Comparison of ENCODE assay signal across 8 cellular contexts in the genomic region with DNA sequence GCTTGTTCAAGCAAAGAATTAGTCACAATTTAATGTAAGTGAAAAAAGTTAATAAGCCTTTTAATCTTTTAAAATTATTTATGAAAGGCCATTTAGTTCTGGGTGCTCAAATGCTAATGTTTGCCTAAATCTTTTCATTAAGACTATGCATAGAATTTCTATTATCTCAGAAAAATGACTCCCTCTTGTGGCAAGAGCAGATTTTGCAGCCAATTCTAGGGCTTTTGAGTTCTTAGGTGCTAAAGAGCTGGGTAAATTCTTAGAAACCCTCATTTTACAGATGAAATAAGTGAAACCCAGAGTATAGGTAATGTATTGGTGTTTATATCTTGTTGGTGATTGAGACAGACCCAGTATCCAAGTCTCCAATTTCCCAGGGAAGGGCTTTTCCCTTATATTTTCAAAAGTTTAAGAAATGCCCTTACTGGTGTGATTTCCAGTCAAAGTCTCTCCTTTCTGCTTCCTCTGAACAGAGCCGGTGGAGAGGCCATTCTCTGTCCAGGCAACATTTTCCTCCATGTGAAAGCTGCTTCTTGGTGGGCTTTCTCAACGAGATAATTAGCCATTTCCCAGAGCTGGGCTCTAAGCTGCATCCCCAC. TPM values are rescaled to one million over a fixed set of nuclear protein-coding genes. Genes with fewer than 3 reads are reported as not detected.
DNase-seq lines count a peak whose midpoint lies in the region; ATAC-seq and TF ChIP-seq lines count a peak whose summit lies in the region.

No MANE protein-coding gene starts in this region.

- no peaks in the 10 kb centered on the region for H3K9me3 Mint-ChIP-seq in activated CD4-positive, alpha-beta memory T cell treated with anti-CD3 and anti-CD28 coated beads for 36 hours

- intact Hi-C loops in activated CD4-positive, alpha-beta memory T cell treated with anti-CD3 and anti-CD28 coated beads for 36 hours (cut with micrococcal nuclease): loop anchor here (1.0 to 10.0 kb wide), 4 partner anchors 436 to 1092 kb away; no protein-coding TSS in a partner anchor

- no peak overlapping the region for H3K27ac Mint-ChIP-seq in activated CD4-positive, alpha-beta memory T cell treated with anti-CD3 and anti-CD28 coated beads for 36 hours

- ATAC-seq in HG02588 (IDR thresholded peaks at IDR 0.05; ENCODE audit: unreplicated experiment): no peak

- no peaks in the 10 kb centered on the region for H3K36me3 Mint-ChIP-seq in activated CD4-positive, alpha-beta memory T cell treated with anti-CD3 and anti-CD28 coated beads for 36 hours

- no peak overlapping the region for H3K4me3 Mint-ChIP-seq in activated CD4-positive, alpha-beta memory T cell treated with anti-CD3 and anti-CD28 coated beads for 36 hours

- no peak overlapping the region for H3K4me3 ChIP-seq in foreskin fibroblast (ENCODE audit: low read depth in 1 of 2, low read length in 2 of 2)

- CTCF ChIA-PET in activated CD4-positive, alpha-beta memory T cell treated with anti-CD3 and anti-CD28 coated beads for 36 hours (lab: Charles Lee): interaction anchor here (0.6 to 2.1 kb wide), 16 partner anchors 10 to 1763 kb away, joined by 3 to 12 read pairs (median 4); no protein-coding TSS in a partner anchor

- DNase-seq in DMS 273 treated with DMSO at 0.1 percent for 48 hours (lab: John Stamatoyannopoulos, UW) (peak; percentile 0), GM20000 (ENCODE audit: low spot score) (peak; percentile 20), NCI-H1105 (lab: John Stamatoyannopoulos, UW) (peak; percentile 28), foreskin fibroblast (peak; percentile 22 to 71), pons (ENCODE audit: low spot score) (peak; percentile 85), T1000 (lab: John Stamatoyannopoulos, UW) (no peak)
- peak; percentile 18 for DNase-seq in activated CD4-positive, alpha-beta memory T cell treated with anti-CD3 and anti-CD28 coated beads for 36 hours

- POLR2A ChIA-PET in activated CD4-positive, alpha-beta memory T cell treated with anti-CD3 and anti-CD28 coated beads for 36 hours (lab: Charles Lee): no interaction called here

- peak; percentile 27 for TF ChIP-seq CTCF in GM20000 (IDR thresholded peaks at IDR 0.05; ENCODE audit: extremely low read depth, missing control alignments)
- TF ChIP-seq CTCF in foreskin fibroblast (IDR thresholded peaks at IDR 0.05; ENCODE audit: low read depth, low read length): peak; percentile 71

- H3K27me3 Mint-ChIP-seq in activated CD4-positive, alpha-beta memory T cell treated with anti-CD3 and anti-CD28 coated beads for 36 hours: peaks cover 7% of the 10 kb centered on the region

- H3K4me1 Mint-ChIP-seq in activated CD4-positive, alpha-beta memory T cell treated with anti-CD3 and anti-CD28 coated beads for 36 hours (ENCODE audit: low read depth): peaks cover 3% of the 10 kb centered on the region

RNA-seq across cellular contexts. Expression of a gene that starts 24.1 kb away (rescaled TPM):
- 1 to 10 TPM; 2.0 to 2.1 TPM for total RNA-seq in activated CD4-positive, alpha-beta memory T cell treated with anti-CD3 and anti-CD28 coated beads for 36 hours
